In genomic region chr2:122179492-122180070, GRCh38 we compare ENCODE assay signal across 17 cellular contexts.
DNase-seq lines count a peak whose midpoint lies in the region; FAIRE-seq and TF ChIP-seq lines count a peak whose summit lies in the region.
"Had no signal": no experiment of that assay in that cellular context is flagged by ENCODE, and none has a peak within 500 bp of the region (broad histone marks: within the 10 kb centered on the region; RNA-seq: fewer than 3 reads in every experiment).

No MANE protein-coding gene starts in this region.

- H3K27me3 Mint-ChIP-seq in T-helper 2 cell treated with Interferon-gamma antibody and Interleukin-4, amounts not matched to agents 5 μg/mL and 100 μg/mL, for 36 hours (ENCODE audit: low read depth), result no peaks in the 10 kb centered on the region
- H3K27me3 Mint-ChIP-seq in activated T-helper 1 cell treated with anti-CD3 and anti-CD28 coated beads, Interleukin-12 subunit alpha, Interleukin-12 subunit beta, Interleukin-2, Interleukin-4 antibody, amounts not matched to agents 30 ng/mL and 10 ng/mL and 1 ng/mL, durations not matched to agents 14 hours and 24 hours and 36 hours (ENCODE audit: insufficient read depth), result no peaks in the 10 kb centered on the region

- FAIRE-seq in bronchial epithelial cell (lab: Jason Lieb, UNC), result no peak

- peaks cover 1% of the 10 kb centered on the region for H3K4me1 Mint-ChIP-seq in T-helper 2 cell treated with Interferon-gamma antibody and Interleukin-4, amounts not matched to agents 5 μg/mL and 100 μg/mL, for 36 hours (ENCODE audit: low read depth)
- H3K4me1 Mint-ChIP-seq in activated T-helper 1 cell treated with anti-CD3 and anti-CD28 coated beads, Interleukin-12 subunit alpha, Interleukin-12 subunit beta, Interleukin-2, Interleukin-4 antibody, amounts not matched to agents 30 ng/mL and 10 ng/mL and 1 ng/mL, durations not matched to agents 14 hours and 24 hours and 36 hours (ENCODE audit: low read depth), result no peaks in the 10 kb centered on the region
- H3K4me1 Mint-ChIP-seq: GM23338 had no signal

- intact Hi-C loops in activated T-helper 1 cell treated with anti-CD3 and anti-CD28 coated beads, Interleukin-12 subunit alpha, Interleukin-12 subunit beta, Interleukin-2, Interleukin-4 antibody, amounts not matched to agents 30 ng/mL and 10 ng/mL and 1 ng/mL, durations not matched to agents 14 hours and 24 hours and 36 hours (cut with micrococcal nuclease), result no loop called here

- H3K36me3 Mint-ChIP-seq in T-helper 2 cell treated with Interferon-gamma antibody and Interleukin-4, amounts not matched to agents 5 μg/mL and 100 μg/mL, for 36 hours (ENCODE audit: low read depth), result no peaks in the 10 kb centered on the region
- H3K36me3 Mint-ChIP-seq in activated T-helper 1 cell treated with anti-CD3 and anti-CD28 coated beads, Interleukin-12 subunit alpha, Interleukin-12 subunit beta, Interleukin-2, Interleukin-4 antibody, amounts not matched to agents 30 ng/mL and 10 ng/mL and 1 ng/mL, durations not matched to agents 14 hours and 24 hours and 36 hours (ENCODE audit: low read depth), result no peaks in the 10 kb centered on the region

- TF ChIP-seq POLR2A in erythroblast (IDR thresholded peaks at IDR 0.05; ENCODE audit: low read length), result no peak

- H3K27ac Mint-ChIP-seq in T-helper 2 cell treated with Interferon-gamma antibody and Interleukin-4, amounts not matched to agents 5 μg/mL and 100 μg/mL, for 36 hours, result no peak overlapping the region
- H3K27ac Mint-ChIP-seq in activated T-helper 1 cell treated with anti-CD3 and anti-CD28 coated beads, Interleukin-12 subunit alpha, Interleukin-12 subunit beta, Interleukin-2, Interleukin-4 antibody, amounts not matched to agents 30 ng/mL and 10 ng/mL and 1 ng/mL, durations not matched to agents 14 hours and 24 hours and 36 hours, result no peak overlapping the region
- H3K27ac Mint-ChIP-seq: GM23338 had no signal

- H3K27me3 ChIP-seq in bronchial epithelial cell (ENCODE audit: control insufficient read depth, insufficient read depth, low read length), result no peaks in the 10 kb centered on the region
- H3K27me3 ChIP-seq: Peyer's patch, SJCRH30 had no signal

- no peak for TF ChIP-seq CTCF in bronchial epithelial cell (IDR thresholded peaks at IDR 0.05; ENCODE audit: insufficient read depth, low read length, severe bottlenecking)

- no peak overlapping the region for H3K4me3 ChIP-seq in bronchial epithelial cell (ENCODE audit: low read depth, low read length)
- H3K4me3 ChIP-seq: GM23338, Peyer's patch, SJCRH30 had no signal

- no peaks in the 10 kb centered on the region for H3K9me3 Mint-ChIP-seq in T-helper 2 cell treated with Interferon-gamma antibody and Interleukin-4, amounts not matched to agents 5 μg/mL and 100 μg/mL, for 36 hours
- H3K9me3 Mint-ChIP-seq in activated T-helper 1 cell treated with anti-CD3 and anti-CD28 coated beads, Interleukin-12 subunit alpha, Interleukin-12 subunit beta, Interleukin-2, Interleukin-4 antibody, amounts not matched to agents 30 ng/mL and 10 ng/mL and 1 ng/mL, durations not matched to agents 14 hours and 24 hours and 36 hours, result no peaks in the 10 kb centered on the region

- no peaks in the 10 kb centered on the region for H3K36me3 ChIP-seq in bronchial epithelial cell (ENCODE audit: control insufficient read depth, insufficient read depth, low read length)
- H3K36me3 ChIP-seq: Peyer's patch, SJCRH30 had no signal

- no peak overlapping the region for H3K4me3 Mint-ChIP-seq in T-helper 2 cell treated with Interferon-gamma antibody and Interleukin-4, amounts not matched to agents 5 μg/mL and 100 μg/mL, for 36 hours
- no peak overlapping the region for H3K4me3 Mint-ChIP-seq in activated T-helper 1 cell treated with anti-CD3 and anti-CD28 coated beads, Interleukin-12 subunit alpha, Interleukin-12 subunit beta, Interleukin-2, Interleukin-4 antibody, amounts not matched to agents 30 ng/mL and 10 ng/mL and 1 ng/mL, durations not matched to agents 14 hours and 24 hours and 36 hours
- H3K4me3 Mint-ChIP-seq: GM23338 had no signal

- DNase-seq in D341Med (ENCODE audit: low spot score) (peak; percentile 53), KG1 (lab: John Stamatoyannopoulos, UW) (peak; percentile 57), bronchial epithelial cell (ENCODE audit: low read depth) (peak; percentile 39), glomerular endothelial cell (ENCODE audit: extremely low read depth, low read depth, low spot score) (peak; percentile 87), erythroblast (lab: John Stamatoyannopoulos, UW) (no peak), activated T-cell treated with anti-CD3 and anti-CD28 coated beads for 4 hours (no peak)
- DNase-seq in T-helper 2 cell treated with Interferon-gamma antibody and Interleukin-4, amounts not matched to agents 5 μg/mL and 100 μg/mL, for 36 hours (ENCODE audit: low spot score), result no peak
- no peak for DNase-seq in activated T-helper 1 cell treated with anti-CD3 and anti-CD28 coated beads, Interleukin-12 subunit alpha, Interleukin-12 subunit beta, Interleukin-2, Interleukin-4 antibody, amounts not matched to agents 30 ng/mL and 10 ng/mL and 1 ng/mL, durations not matched to agents 14 hours and 24 hours and 36 hours (ENCODE audit: low spot score)
- DNase-seq: EL; NCI-H1092 treated with DMSO at 0.1 percent for 48 hours; NCI-H1436 treated with DMSO at 0.1 percent for 48 hours; NCI-H1930; NCI-H510A; NK-92 treated with Interleukin-12 subunit alpha and Interleukin-12 subunit beta, amount 100 ng/mL, for 24 hours; Peyer's patch; SJCRH30 had no signal

Comparison
In these comparisons a context has a peak if more than half of its experiments do, and no peak if none do; other contexts are left out.
1. DNase-seq: peak in D341Med (single experiment), KG1 (single experiment), bronchial epithelial cell (single experiment) and glomerular endothelial cell (single experiment); none in erythroblast (0 of 2), T-helper 2 cell treated with Interferon-gamma antibody and Interleukin-4, amounts not matched to agents 5 μg/mL and 100 μg/mL, for 36 hours (single experiment), activated T-helper 1 cell treated with anti-CD3 and anti-CD28 coated beads, Interleukin-12 subunit alpha, Interleukin-12 subunit beta, Interleukin-2, Interleukin-4 antibody, amounts not matched to agents 30 ng/mL and 10 ng/mL and 1 ng/mL, durations not matched to agents 14 hours and 24 hours and 36 hours (single experiment) and activated T-cell treated with anti-CD3 and anti-CD28 coated beads for 4 hours (single experiment).